8 cellular contexts compared by ENCODE assay signal in the genomic region with DNA sequence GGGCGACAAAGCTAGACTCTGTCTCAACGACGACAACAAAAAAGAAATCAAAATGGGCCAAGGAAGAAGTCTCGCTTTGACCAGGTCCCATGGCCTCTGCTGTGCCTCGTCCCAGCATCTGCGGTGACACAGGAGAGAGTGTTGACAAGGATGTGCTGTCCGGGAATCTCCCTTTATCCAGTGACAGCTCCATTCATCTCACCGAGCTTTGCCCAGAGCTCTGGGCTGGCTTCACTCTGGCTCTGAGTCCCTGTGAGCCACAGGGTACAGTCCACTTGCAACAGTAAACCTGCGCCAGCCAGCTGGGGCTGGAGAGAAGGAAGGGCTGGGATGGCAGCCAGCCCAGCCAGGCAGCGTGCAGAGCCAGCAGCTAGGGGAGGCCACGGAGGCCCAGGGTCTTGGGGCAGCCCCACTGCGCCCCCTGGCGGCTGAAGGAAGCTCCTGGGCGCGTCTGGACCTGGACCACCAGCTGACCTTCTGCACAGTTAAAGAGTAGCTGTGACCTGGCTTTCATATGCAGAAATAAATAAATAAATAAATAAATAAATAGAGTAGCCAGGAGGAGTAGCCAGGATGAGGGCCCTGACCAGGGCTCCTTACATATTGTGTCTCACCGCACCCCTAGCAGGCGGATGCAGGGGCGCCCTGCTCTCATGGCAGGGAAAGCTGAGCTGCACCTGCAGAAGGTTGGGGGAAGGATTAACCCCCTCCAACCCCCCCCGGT. TPM values are rescaled to one million over a fixed set of nuclear protein-coding genes. Genes with fewer than 3 reads are reported as not detected.
DNase-seq lines count a peak whose midpoint lies in the region; ATAC-seq and TF ChIP-seq lines count a peak whose summit lies in the region.

No MANE protein-coding gene starts in this region.

- ATAC-seq in SK-N-SH treated with all-trans-retinoic acid at 6 μM for 48 hours: peak; percentile 95

- H3K36me3 ChIP-seq in tibial artery: peaks cover 0 to 2% (median 0%) of the 10 kb centered on the region in 3 donors

- no peak overlapping the region for H3K4me3 ChIP-seq in tibial artery

- H3K27me3 Mint-ChIP-seq in glutamatergic neuron (ENCODE audit: unreplicated experiment): peaks cover 17% of the 10 kb centered on the region

- TF ChIP-seq CTCF in glutamatergic neuron (IDR thresholded peaks at IDR 0.05; ENCODE audit: partially characterized antibody, unreplicated experiment): peak; percentile 95
- TF ChIP-seq CTCF in tibial artery (IDR thresholded peaks at IDR 0.05): peak; percentile 84

- H3K36me3 Mint-ChIP-seq in glutamatergic neuron (ENCODE audit: unreplicated experiment): peaks cover under 1% of the 10 kb centered on the region

- peaks cover 9% of the 10 kb centered on the region for H3K9me3 Mint-ChIP-seq in glutamatergic neuron (ENCODE audit: unreplicated experiment)

- H3K27me3 ChIP-seq in tibial artery: no peaks in the 10 kb centered on the region

- peaks cover 0 to 31% (median 21%) of the 10 kb centered on the region in 4 donors for H3K4me1 ChIP-seq in tibial artery

- peak overlapping the region; percentile 43 for H3K27ac Mint-ChIP-seq in glutamatergic neuron (ENCODE audit: unreplicated experiment)

- no peaks in the 10 kb centered on the region for H3K9me3 ChIP-seq in tibial artery

- intact Hi-C loops in tibial artery (cut with DNase I; ENCODE audit: low total_unique reads): loop anchor here (10.0 kb wide), 1 partner anchor 124 kb away; no protein-coding TSS in a partner anchor

- peak; percentile 44 for DNase-seq in NK-92 treated with Interleukin-12 subunit alpha and Interleukin-12 subunit beta, amount 100 ng/mL, for 24 hours (lab: John Stamatoyannopoulos, UW)
- DNase-seq in NK-92 (lab: John Stamatoyannopoulos, UW; ENCODE audit: unreplicated experiment) (no peak), MV-4-11 (lab: John Stamatoyannopoulos, UW) (peak; percentile 56), glutamatergic neuron (peak; percentile 97), pons (ENCODE audit: low spot score) (peak; percentile 97), tibial artery (peak; percentile 90 to 96)
- peak; percentile 78 for DNase-seq in activated naive CD4-positive, alpha-beta T cell treated with anti-CD3 and anti-CD28 coated beads, Interleukin-2, amount 50 U/mL, for 16 hours

- no peak overlapping the region for H3K4me3 Mint-ChIP-seq in glutamatergic neuron (ENCODE audit: unreplicated experiment)

- H3K4me1 Mint-ChIP-seq in glutamatergic neuron (ENCODE audit: low read depth, unreplicated experiment): peaks cover 29% of the 10 kb centered on the region

- H3K27ac ChIP-seq in tibial artery: peak overlapping the region; percentile 26 to 51

TF ChIP-seq in SK-N-SH treated with all-trans-retinoic acid at 6 μM for 48 hours, 23 proteins besides CTCF, POLR2A, EP300 and RAD21:
- TF ChIP-seq, protein P1, sequence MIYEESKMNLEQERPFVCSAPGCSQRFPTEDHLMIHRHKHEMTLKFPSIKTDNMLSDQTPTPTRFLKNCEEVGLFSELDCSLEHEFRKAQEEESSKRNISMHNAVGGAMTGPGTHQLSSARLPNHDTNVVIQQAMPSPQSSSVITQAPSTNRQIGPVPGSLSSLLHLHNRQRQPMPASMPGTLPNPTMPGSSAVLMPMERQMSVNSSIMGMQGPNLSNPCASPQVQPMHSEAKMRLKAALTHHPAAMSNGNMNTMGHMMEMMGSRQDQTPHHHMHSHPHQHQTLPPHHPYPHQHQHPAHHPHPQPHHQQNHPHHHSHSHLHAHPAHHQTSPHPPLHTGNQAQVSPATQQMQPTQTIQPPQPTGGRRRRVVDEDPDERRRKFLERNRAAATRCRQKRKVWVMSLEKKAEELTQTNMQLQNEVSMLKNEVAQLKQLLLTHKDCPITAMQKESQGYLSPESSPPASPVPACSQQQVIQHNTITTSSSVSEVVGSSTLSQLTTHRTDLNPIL (CRISPR knock-in tag; IDR thresholded peaks at IDR 0.05; ENCODE audit: low read depth): no peak
- TF ChIP-seq, protein P2, sequence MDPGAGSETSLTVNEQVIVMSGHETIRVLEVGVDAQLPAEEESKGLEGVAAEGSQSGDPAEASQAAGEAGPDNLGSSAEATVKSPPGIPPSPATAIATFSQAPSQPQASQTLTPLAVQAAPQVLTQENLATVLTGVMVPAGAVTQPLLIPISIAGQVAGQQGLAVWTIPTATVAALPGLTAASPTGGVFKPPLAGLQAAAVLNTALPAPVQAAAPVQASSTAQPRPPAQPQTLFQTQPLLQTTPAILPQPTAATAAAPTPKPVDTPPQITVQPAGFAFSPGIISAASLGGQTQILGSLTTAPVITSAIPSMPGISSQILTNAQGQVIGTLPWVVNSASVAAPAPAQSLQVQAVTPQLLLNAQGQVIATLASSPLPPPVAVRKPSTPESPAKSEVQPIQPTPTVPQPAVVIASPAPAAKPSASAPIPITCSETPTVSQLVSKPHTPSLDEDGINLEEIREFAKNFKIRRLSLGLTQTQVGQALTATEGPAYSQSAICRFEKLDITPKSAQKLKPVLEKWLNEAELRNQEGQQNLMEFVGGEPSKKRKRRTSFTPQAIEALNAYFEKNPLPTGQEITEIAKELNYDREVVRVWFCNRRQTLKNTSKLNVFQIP (CRISPR knock-in tag; IDR thresholded peaks at IDR 0.05; ENCODE audit: borderline replicate concordance, low read depth): no peak
- TF ChIP-seq ESRRG (CRISPR knock-in tag; IDR thresholded peaks at IDR 0.05): no peak
- TF ChIP-seq ZFP3 (CRISPR knock-in tag; IDR thresholded peaks at IDR 0.05): no peak
- no peak for TF ChIP-seq ARNTL (CRISPR knock-in tag; IDR thresholded peaks at IDR 0.05; ENCODE audit: borderline replicate concordance, low read depth)
- TF ChIP-seq ISL1 (CRISPR knock-in tag; IDR thresholded peaks at IDR 0.05): no peak
- TF ChIP-seq ZNF8 (CRISPR knock-in tag; IDR thresholded peaks at IDR 0.05): no peak
- TF ChIP-seq RARB (CRISPR knock-in tag; IDR thresholded peaks at IDR 0.05): no peak
- TF ChIP-seq SNAI2 (CRISPR knock-in tag; IDR thresholded peaks at IDR 0.05): 0 out of 2 replicates have a peak, but pooled peaks have one; percentile 31
- TF ChIP-seq BACH2 (CRISPR knock-in tag; IDR thresholded peaks at IDR 0.05; ENCODE audit: borderline replicate concordance): no peak
- TF ChIP-seq GLIS3 (CRISPR knock-in tag; IDR thresholded peaks at IDR 0.05): no peak
- TF ChIP-seq PPARA (CRISPR knock-in tag; IDR thresholded peaks at IDR 0.05; ENCODE audit: borderline replicate concordance): no peak
- TF ChIP-seq, protein P3, sequence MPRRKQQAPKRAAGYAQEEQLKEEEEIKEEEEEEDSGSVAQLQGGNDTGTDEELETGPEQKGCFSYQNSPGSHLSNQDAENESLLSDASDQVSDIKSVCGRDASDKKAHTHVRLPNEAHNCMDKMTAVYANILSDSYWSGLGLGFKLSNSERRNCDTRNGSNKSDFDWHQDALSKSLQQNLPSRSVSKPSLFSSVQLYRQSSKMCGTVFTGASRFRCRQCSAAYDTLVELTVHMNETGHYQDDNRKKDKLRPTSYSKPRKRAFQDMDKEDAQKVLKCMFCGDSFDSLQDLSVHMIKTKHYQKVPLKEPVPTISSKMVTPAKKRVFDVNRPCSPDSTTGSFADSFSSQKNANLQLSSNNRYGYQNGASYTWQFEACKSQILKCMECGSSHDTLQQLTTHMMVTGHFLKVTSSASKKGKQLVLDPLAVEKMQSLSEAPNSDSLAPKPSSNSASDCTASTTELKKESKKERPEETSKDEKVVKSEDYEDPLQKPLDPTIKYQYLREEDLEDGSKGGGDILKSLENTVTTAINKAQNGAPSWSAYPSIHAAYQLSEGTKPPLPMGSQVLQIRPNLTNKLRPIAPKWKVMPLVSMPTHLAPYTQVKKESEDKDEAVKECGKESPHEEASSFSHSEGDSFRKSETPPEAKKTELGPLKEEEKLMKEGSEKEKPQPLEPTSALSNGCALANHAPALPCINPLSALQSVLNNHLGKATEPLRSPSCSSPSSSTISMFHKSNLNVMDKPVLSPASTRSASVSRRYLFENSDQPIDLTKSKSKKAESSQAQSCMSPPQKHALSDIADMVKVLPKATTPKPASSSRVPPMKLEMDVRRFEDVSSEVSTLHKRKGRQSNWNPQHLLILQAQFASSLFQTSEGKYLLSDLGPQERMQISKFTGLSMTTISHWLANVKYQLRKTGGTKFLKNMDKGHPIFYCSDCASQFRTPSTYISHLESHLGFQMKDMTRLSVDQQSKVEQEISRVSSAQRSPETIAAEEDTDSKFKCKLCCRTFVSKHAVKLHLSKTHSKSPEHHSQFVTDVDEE (CRISPR knock-in tag; IDR thresholded peaks at IDR 0.05): peak; percentile 56
- TF ChIP-seq ZC3H10 (CRISPR knock-in tag; IDR thresholded peaks at IDR 0.05): no peak
- TF ChIP-seq TCF4 (CRISPR knock-in tag; IDR thresholded peaks at IDR 0.05; ENCODE audit: borderline replicate concordance): peak; percentile 32; the same call in 1 of the 2 replicates
- TF ChIP-seq CSDC2 (CRISPR knock-in tag; IDR thresholded peaks at IDR 0.05): no peak
- TF ChIP-seq ZFP30 (CRISPR knock-in tag; IDR thresholded peaks at IDR 0.05): no peak
- no peak for TF ChIP-seq ZNF565 (CRISPR knock-in tag; conservative IDR thresholded peaks at IDR 0.05; ENCODE audit: low read depth)
- TF ChIP-seq, protein P4, sequence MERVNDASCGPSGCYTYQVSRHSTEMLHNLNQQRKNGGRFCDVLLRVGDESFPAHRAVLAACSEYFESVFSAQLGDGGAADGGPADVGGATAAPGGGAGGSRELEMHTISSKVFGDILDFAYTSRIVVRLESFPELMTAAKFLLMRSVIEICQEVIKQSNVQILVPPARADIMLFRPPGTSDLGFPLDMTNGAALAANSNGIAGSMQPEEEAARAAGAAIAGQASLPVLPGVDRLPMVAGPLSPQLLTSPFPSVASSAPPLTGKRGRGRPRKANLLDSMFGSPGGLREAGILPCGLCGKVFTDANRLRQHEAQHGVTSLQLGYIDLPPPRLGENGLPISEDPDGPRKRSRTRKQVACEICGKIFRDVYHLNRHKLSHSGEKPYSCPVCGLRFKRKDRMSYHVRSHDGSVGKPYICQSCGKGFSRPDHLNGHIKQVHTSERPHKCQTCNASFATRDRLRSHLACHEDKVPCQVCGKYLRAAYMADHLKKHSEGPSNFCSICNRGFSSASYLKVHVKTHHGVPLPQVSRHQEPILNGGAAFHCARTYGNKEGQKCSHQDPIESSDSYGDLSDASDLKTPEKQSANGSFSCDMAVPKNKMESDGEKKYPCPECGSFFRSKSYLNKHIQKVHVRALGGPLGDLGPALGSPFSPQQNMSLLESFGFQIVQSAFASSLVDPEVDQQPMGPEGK (CRISPR knock-in tag; IDR thresholded peaks at IDR 0.05; ENCODE audit: borderline replicate concordance): no peak

RNA-seq across cellular contexts. Expression of a gene that starts 29.7 kb away (rescaled TPM):
- 357 TPM for total RNA-seq in glutamatergic neuron (ENCODE audit: unreplicated experiment)

RNA-seq across cellular contexts. Expression of a gene that starts 31.4 kb away (rescaled TPM):
- 252 TPM for total RNA-seq in glutamatergic neuron (ENCODE audit: unreplicated experiment)
